ENCODE assay signal across 9 cellular contexts in genomic region chr9:129006328-129007034, GRCh38. TPM values are rescaled to one million over a fixed set of nuclear protein-coding genes. Genes with fewer than 3 reads are reported as not detected.
DNase-seq lines count a peak whose midpoint lies in the region; FAIRE-seq and TF ChIP-seq lines count a peak whose summit lies in the region.
"Had no signal": no experiment of that assay in that cellular context is flagged by ENCODE, and none has a peak within 500 bp of the region (broad histone marks: within the 10 kb centered on the region; RNA-seq: fewer than 3 reads in every experiment).

No MANE protein-coding gene starts in this region.

- peak; percentile 98 for TF ChIP-seq CTCF in osteoblast (IDR thresholded peaks at IDR 0.05; ENCODE audit: extremely low read depth, low read depth, low read length)

- H3K27ac ChIP-seq in osteoblast (ENCODE audit: low read depth, low read length) (no peak overlapping the region), urinary bladder (ENCODE audit: low read depth) (peak overlapping the region; percentile 19)

- 51% methylated on average over 21 of the region's 21 CpGs for WGBS in urinary bladder

- DNase-seq in Caki2 (ENCODE audit: low read depth), result peak; percentile 62
- DNase-seq in HT1080 (ENCODE audit: low read depth), result peak; percentile 77
- DNase-seq in OCI-M2 (lab: John Stamatoyannopoulos, UW; ENCODE audit: unreplicated experiment), result peak; percentile 23
- peak; percentile 63 for DNase-seq in activated naive CD4-positive, alpha-beta T cell treated with anti-CD3 and anti-CD28 coated beads for 36 hours
- peak; percentile 73 to 86 for DNase-seq in frontal cortex (ENCODE audit: low spot score in 2 of 2)
- peak; percentile 98 for DNase-seq in osteoblast (ENCODE audit: insufficient read length, low spot score, missing footprints)
- DNase-seq in NCI-H187 (lab: John Stamatoyannopoulos, UW), result no peak

- peaks cover 4% of the 10 kb centered on the region for H3K4me1 ChIP-seq in osteoblast (ENCODE audit: insufficient read depth, low read length)
- H3K4me1 ChIP-seq in urinary bladder (ENCODE audit: insufficient read depth), result no peaks in the 10 kb centered on the region

- no peak overlapping the region for H3K4me3 ChIP-seq in osteoblast (ENCODE audit: insufficient read depth, low read length)
- no peak overlapping the region for H3K4me3 ChIP-seq in urinary bladder (ENCODE audit: low read depth, low read length)

- FAIRE-seq in frontal cortex (lab: Jason Lieb, UNC), result no peak
- FAIRE-seq: TTC549 had no signal

- no peaks in the 10 kb centered on the region for H3K79me2 ChIP-seq in osteoblast (ENCODE audit: insufficient read depth, low read length)

- H3K4me2 ChIP-seq in osteoblast (ENCODE audit: insufficient read depth, low read length), result no peak overlapping the region

- no peaks in the 10 kb centered on the region for H3K27me3 ChIP-seq in osteoblast (ENCODE audit: insufficient read depth, low read length)

- no peaks in the 10 kb centered on the region for H3K9me3 ChIP-seq in osteoblast (ENCODE audit: low read depth, low read length)

- peaks cover 27% of the 10 kb centered on the region for H3K36me3 Mint-ChIP-seq in activated naive CD4-positive, alpha-beta T cell treated with anti-CD3 and anti-CD28 coated beads for 36 hours (ENCODE audit: low read depth)

- no peaks in the 10 kb centered on the region for H3K4me1 Mint-ChIP-seq in activated naive CD4-positive, alpha-beta T cell treated with anti-CD3 and anti-CD28 coated beads for 36 hours (ENCODE audit: low read depth)

- in situ Hi-C loops in Caki2 (cut with HindIII; ENCODE audit: low pct_unique_long_range_greater_than_20kb, low sequenced_read_pairs), result no loop called here

- H3K27me3 Mint-ChIP-seq in activated naive CD4-positive, alpha-beta T cell treated with anti-CD3 and anti-CD28 coated beads for 36 hours (ENCODE audit: low read depth), result no peaks in the 10 kb centered on the region

- H2AFZ ChIP-seq in osteoblast (ENCODE audit: low read length), result no peak overlapping the region

- intact Hi-C loops in activated naive CD4-positive, alpha-beta T cell treated with anti-CD3 and anti-CD28 coated beads for 36 hours (cut with micrococcal nuclease), result no loop called here

- no peaks in the 10 kb centered on the region for H3K9me3 Mint-ChIP-seq in activated naive CD4-positive, alpha-beta T cell treated with anti-CD3 and anti-CD28 coated beads for 36 hours

- peaks cover 3% of the 10 kb centered on the region for H4K20me1 ChIP-seq in osteoblast (ENCODE audit: insufficient read depth, low read length)

- H3K36me3 ChIP-seq in osteoblast (ENCODE audit: insufficient read depth, low read length), result peaks cover 36% of the 10 kb centered on the region
- H3K36me3 ChIP-seq in urinary bladder (ENCODE audit: insufficient read depth), result peaks cover 5% of the 10 kb centered on the region

- CTCF ChIA-PET in activated naive CD4-positive, alpha-beta T cell treated with anti-CD3 and anti-CD28 coated beads for 36 hours (lab: Charles Lee), result interaction anchor here (0.8 to 1.2 kb wide), 5 partner anchors 8 to 34 kb away, joined by 3 to 5 read pairs (median 4); no protein-coding TSS in a partner anchor

- no peak overlapping the region for H3K27ac Mint-ChIP-seq in activated naive CD4-positive, alpha-beta T cell treated with anti-CD3 and anti-CD28 coated beads for 36 hours

- no peak overlapping the region for H3K4me3 Mint-ChIP-seq in activated naive CD4-positive, alpha-beta T cell treated with anti-CD3 and anti-CD28 coated beads for 36 hours

RNA-seq across cellular contexts. Expression of gene SH3GLB2, which starts 21.6 kb away (rescaled TPM):
- 60.5 and 64.1 TPM in 2 replicates for total RNA-seq in Caki2 (2014; rRNA removed; shearing (Covaris generic); ENCODE audit: low replicate concordance)
- total RNA-seq in HT1080 (2014; rRNA removed; shearing (Covaris generic)), result 46.6 and 48.5 TPM in 2 replicates
- polyA plus RNA-seq in HT1080 (2015; cell fraction: cytosol; rRNA removed), result 41.9 and 51.0 TPM in 2 replicates
- polyA plus RNA-seq in HT1080 (2015; cell fraction: nucleus; rRNA removed), result 156 and 169 TPM in 2 replicates
- total RNA-seq in activated naive CD4-positive, alpha-beta T cell treated with anti-CD3 and anti-CD28 coated beads for 36 hours, result 10 to 100 TPM; 38.0 to 38.2 TPM
- total RNA-seq in frontal cortex (60.3 TPM), osteoblast (37.3 and 38.6 TPM in 2 replicates), urinary bladder (49.6 TPM)
- 119 TPM for polyA plus RNA-seq in urinary bladder

RNA-seq across cellular contexts. Expression of gene MIGA2, which starts 29.9 kb away (rescaled TPM):
- total RNA-seq in Caki2 (2014; rRNA removed; shearing (Covaris generic); ENCODE audit: low replicate concordance), result 3.5 and 10.1 TPM in 2 replicates
- 12.8 and 13.7 TPM in 2 replicates for total RNA-seq in HT1080 (2014; rRNA removed; shearing (Covaris generic))
- 7.3 and 10.8 TPM in 2 replicates for polyA plus RNA-seq in HT1080 (2015; cell fraction: cytosol; rRNA removed)
- 61.4 and 62.0 TPM in 2 replicates for polyA plus RNA-seq in HT1080 (2015; cell fraction: nucleus; rRNA removed)
- 10 to 100 TPM; 36.3 to 42.7 TPM for total RNA-seq in activated naive CD4-positive, alpha-beta T cell treated with anti-CD3 and anti-CD28 coated beads for 36 hours
- total RNA-seq in frontal cortex (12.6 TPM), osteoblast (21.2 and 22.4 TPM in 2 replicates), urinary bladder (16.4 TPM)
- 34.5 TPM for polyA plus RNA-seq in urinary bladder

RNA-seq across cellular contexts. Expression of gene NUP188, which starts 59.0 kb away (rescaled TPM):
- 19.6 and 22.3 TPM in 2 replicates for total RNA-seq in Caki2 (2014; rRNA removed; shearing (Covaris generic); ENCODE audit: low replicate concordance)
- 51.8 and 63.6 TPM in 2 replicates for total RNA-seq in HT1080 (2014; rRNA removed; shearing (Covaris generic))
- polyA plus RNA-seq in HT1080 (2015; cell fraction: cytosol; rRNA removed), result 30.6 and 30.7 TPM in 2 replicates
- 67.9 and 80.6 TPM in 2 replicates for polyA plus RNA-seq in HT1080 (2015; cell fraction: nucleus; rRNA removed)
- total RNA-seq in activated naive CD4-positive, alpha-beta T cell treated with anti-CD3 and anti-CD28 coated beads for 36 hours, result 100 to 1,000 TPM; 101 to 112 TPM
- total RNA-seq in frontal cortex (22.0 TPM), osteoblast (28.9 and 30.0 TPM in 2 replicates), urinary bladder (43.1 TPM)
- polyA plus RNA-seq in urinary bladder, result 20.3 TPM

RNA-seq across cellular contexts. Expression of gene DOLK, which starts 59.1 kb away (rescaled TPM):
- 25.6 and 28.3 TPM in 2 replicates for total RNA-seq in Caki2 (2014; rRNA removed; shearing (Covaris generic); ENCODE audit: low replicate concordance)
- total RNA-seq in HT1080 (2014; rRNA removed; shearing (Covaris generic)), result 23.4 and 29.1 TPM in 2 replicates
- polyA plus RNA-seq in HT1080 (2015; cell fraction: cytosol; rRNA removed), result 13.2 and 14.0 TPM in 2 replicates
- 14.9 and 17.7 TPM in 2 replicates for polyA plus RNA-seq in HT1080 (2015; cell fraction: nucleus; rRNA removed)
- 1 to 10 TPM; 2.5 to 2.7 TPM for total RNA-seq in activated naive CD4-positive, alpha-beta T cell treated with anti-CD3 and anti-CD28 coated beads for 36 hours
- total RNA-seq in frontal cortex (18.3 TPM), osteoblast (28.6 and 29.5 TPM in 2 replicates), urinary bladder (11.3 TPM)
- 16.4 TPM for polyA plus RNA-seq in urinary bladder

Comparison
In these comparisons a context has a peak if more than half of its experiments do, and no peak if none do; other contexts are left out.
1. DNase-seq: peak in Caki2 (single experiment), HT1080 (single experiment), OCI-M2 (single experiment), activated naive CD4-positive, alpha-beta T cell treated with anti-CD3 and anti-CD28 coated beads for 36 hours (single experiment), frontal cortex (2 of 2) and osteoblast (single experiment); none in NCI-H187 (0 of 2).